8 cellular contexts compared by ENCODE assay signal in genomic region chr19:4534836-4535658, GRCh38. TPM values are rescaled to one million over a fixed set of nuclear protein-coding genes. Genes with fewer than 3 reads are reported as not detected.
DNase-seq lines count a peak whose midpoint lies in the region; ATAC-seq and TF ChIP-seq lines count a peak whose summit lies in the region.

A gene with protein sequence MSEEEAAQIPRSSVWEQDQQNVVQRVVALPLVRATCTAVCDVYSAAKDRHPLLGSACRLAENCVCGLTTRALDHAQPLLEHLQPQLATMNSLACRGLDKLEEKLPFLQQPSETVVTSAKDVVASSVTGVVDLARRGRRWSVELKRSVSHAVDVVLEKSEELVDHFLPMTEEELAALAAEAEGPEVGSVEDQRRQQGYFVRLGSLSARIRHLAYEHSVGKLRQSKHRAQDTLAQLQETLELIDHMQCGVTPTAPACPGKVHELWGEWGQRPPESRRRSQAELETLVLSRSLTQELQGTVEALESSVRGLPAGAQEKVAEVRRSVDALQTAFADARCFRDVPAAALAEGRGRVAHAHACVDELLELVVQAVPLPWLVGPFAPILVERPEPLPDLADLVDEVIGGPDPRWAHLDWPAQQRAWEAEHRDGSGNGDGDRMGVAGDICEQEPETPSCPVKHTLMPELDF (minus strand): TSS chr19:4535224. CDS start chr19:4534074, 1,150 bp downstream.

- peak within 1 kb of the TSS; percentile 90 for H2BK12ac ChIP-seq in neuronal stem cell (ENCODE audit: low read length)

- H3K4ac ChIP-seq in neuronal stem cell (ENCODE audit: low read length) = peak within 1 kb of the TSS; percentile 76

- peak within 1 kb of the TSS; percentile 85 for H2AFZ ChIP-seq in neuronal stem cell (ENCODE audit: low read length)

- DNase-seq in A673 (ENCODE audit: low spot score) (peak; percentile 92), HFF-Myc (ENCODE audit: extremely low read depth, low read depth) (peak; percentile 40), NCI-H82 treated with DMSO at 0.1 percent for 48 hours (lab: John Stamatoyannopoulos, UW; ENCODE audit: unreplicated experiment) (peak; percentile 58), germinal center (ENCODE audit: low spot score) (peak; percentile 86), neuronal stem cell (ENCODE audit: low spot score) (peak; percentile 85), upper lobe of right lung (peak; percentile 93), T1000 (lab: John Stamatoyannopoulos, UW) (no peak)
- peak; percentile 30 for DNase-seq in activated naive CD4-positive, alpha-beta T cell treated with Interleukin-2 at 50 U/mL for 16 hours

- CTCF ChIA-PET in A673 (lab: Charles Lee) = interaction anchor here (0.6 to 1.0 kb wide), 3 partner anchors 10 to 288 kb away, joined by 3 to 4 read pairs (median 3); partner anchors contain the start of gene YJU2

- TF ChIP-seq CTCF in A673 (conservative IDR thresholded peaks at IDR 0.05; ENCODE audit: low read depth, low read length) (no peak), HFF-Myc (IDR thresholded peaks at IDR 0.05; ENCODE audit: low read depth, low read length, missing control alignments) (no peak), upper lobe of right lung (IDR thresholded peaks at IDR 0.05) (no peak)

- H3K36me3 ChIP-seq in A673 (ENCODE audit: insufficient read depth, low read length, poor library complexity, severe bottlenecking) (no peaks in the 10 kb centered on the region), neuronal stem cell (replicated peaks in 1 of 2; ENCODE audit: control insufficient read depth in 2 of 2, insufficient read depth in 2 of 2, low read length in 2 of 2) (no peaks in the 10 kb centered on the region), upper lobe of right lung (no peaks in the 10 kb centered on the region)

- H3K4me3 ChIP-seq in A673 (ENCODE audit: low read depth, low read length, poor library complexity, severe bottlenecking) = peak within 1 kb of the TSS; percentile 45
- peak within 1 kb of the TSS; percentile 5; the same call in 1 of the 2 replicates for H3K4me3 ChIP-seq in HFF-Myc (replicated peaks; ENCODE audit: low read depth, low read length)
- H3K4me3 ChIP-seq in neuronal stem cell (ENCODE audit: low read length in 2 of 2) = peak within 1 kb of the TSS; percentile 37 to 74
- H3K4me3 ChIP-seq in upper lobe of right lung = peak within 1 kb of the TSS; percentile 35

- H2BK120ac ChIP-seq in neuronal stem cell (ENCODE audit: low read depth, low read length) = no peak within 1 kb of the TSS

- peak within 1 kb of the TSS; percentile 89 for H3K23ac ChIP-seq in neuronal stem cell (ENCODE audit: low read depth, low read length, poor library complexity)

- H3K9ac ChIP-seq in neuronal stem cell (ENCODE audit: low read depth, low read length, poor library complexity) = peak within 1 kb of the TSS; percentile 81

- H3K4me2 ChIP-seq in neuronal stem cell (ENCODE audit: insufficient read depth, low read length, poor library complexity, severe bottlenecking) = peak within 1 kb of the TSS; percentile 93

- POLR2A ChIA-PET in A673 (lab: Charles Lee; ENCODE audit: low non-redundant PET) = interaction anchor here (0.6 to 0.7 kb wide), 7 partner anchors 8 to 434 kb away, joined by 3 to 6 read pairs (median 4); partner anchors contain the start of genes HDGFL2, KDM4B and SHD

- H3K4me1 ChIP-seq in A673 (ENCODE audit: insufficient read depth, low read length, poor library complexity, severe bottlenecking) (peaks cover 16% of the 10 kb centered on the region), neuronal stem cell (ENCODE audit: control insufficient read depth in 2 of 2, insufficient read depth in 1 of 2, low read depth in 1 of 2, low read length in 2 of 2) (peaks cover 8 to 13% of the 10 kb centered on the region in 2 donors), upper lobe of right lung (peaks cover 14% of the 10 kb centered on the region)

- intact Hi-C loops in A673 (cut with micrococcal nuclease; ENCODE audit: unreplicated experiment) (no loop called here), upper lobe of right lung (cut with DNase I) (no loop called here)

- no CpG with 5 or more reads among the region's 49 CpGs for WGBS in neuronal stem cell (ENCODE audit: extremely low coverage in 2 of 2, insufficient read length in 2 of 2, insufficient replicate concordance in 1 of 2), 2 donors

- H4K8ac ChIP-seq in neuronal stem cell (ENCODE audit: low read depth, low read length) = peak within 1 kb of the TSS; percentile 70

- peak; percentile 80 for ATAC-seq in upper lobe of right lung

- peak within 1 kb of the TSS; percentile 91 for H2BK5ac ChIP-seq in neuronal stem cell (ENCODE audit: low read length)

- H3K79me1 ChIP-seq in neuronal stem cell (ENCODE audit: low read depth, low read length) = peaks cover 3% of the 10 kb centered on the region

- peak within 1 kb of the TSS; percentile 83 for H2BK15ac ChIP-seq in neuronal stem cell (ENCODE audit: low read length)

- peak within 1 kb of the TSS; percentile 99 for H2AK5ac ChIP-seq in neuronal stem cell (ENCODE audit: low read depth, low read length)

- H3K18ac ChIP-seq in neuronal stem cell (ENCODE audit: low read length) = peak within 1 kb of the TSS; percentile 96

- H3K14ac ChIP-seq in neuronal stem cell (ENCODE audit: low read length) = peak within 1 kb of the TSS; percentile 56

- H3K27me3 ChIP-seq in A673 (replicated peaks; ENCODE audit: insufficient read depth, low read depth, low read length, poor library complexity) (no peaks in the 10 kb centered on the region), neuronal stem cell (ENCODE audit: control insufficient read depth in 3 of 3, insufficient read depth in 3 of 3, low read depth in 1 of 3, low read length in 3 of 3) (peaks cover 0 to 9% (median 7%) of the 10 kb centered on the region in 3 experiments), upper lobe of right lung (no peaks in the 10 kb centered on the region)

- BruUV-seq in A673 (replicated peaks; lab: Mats Ljungman, UMichigan) = no TSS peak

- no peaks in the 10 kb centered on the region for H3K9me3 ChIP-seq in A673 (ENCODE audit: low read depth, low read length, poor library complexity, severe bottlenecking)
- H3K9me3 ChIP-seq in neuronal stem cell (replicated peaks in 1 of 2; ENCODE audit: control insufficient read depth in 2 of 2, insufficient read depth in 1 of 2, low read depth in 1 of 2, low read length in 2 of 2) = no peaks in the 10 kb centered on the region
- H3K9me3 ChIP-seq in upper lobe of right lung = no peaks in the 10 kb centered on the region

- H3K27ac ChIP-seq in A673 (ENCODE audit: low read depth, low read length, poor library complexity, severe bottlenecking) = peak within 1 kb of the TSS; percentile 72
- no peak within 1 kb of the TSS for H3K27ac ChIP-seq in neuronal stem cell (replicated peaks; ENCODE audit: low read length)
- peak within 1 kb of the TSS; percentile 51 for H3K27ac ChIP-seq in upper lobe of right lung

- no peak within 1 kb of the TSS for H4K91ac ChIP-seq in neuronal stem cell (ENCODE audit: low read depth, low read length, poor library complexity)

RNA-seq across cellular contexts. Expression of the gene that starts here (rescaled TPM):
- total RNA-seq in A673 (2021) = 3.0 and 6.8 TPM in 2 replicates
- 2.9 TPM for polyA plus RNA-seq in neuronal stem cell (2013, experiment 1 of 2)
- polyA plus RNA-seq in neuronal stem cell (2013, experiment 2 of 2) = 2.9 TPM
- total RNA-seq in upper lobe of right lung = 17.2 TPM

Comparison
In these comparisons a context has a peak if more than half of its experiments do, and no peak if none do; other contexts are left out.
1. H3K4me3 ChIP-seq: peak in every context shown above with its lines; median percentile 56 in neuronal stem cell; 45 in A673; 35 in upper lobe of right lung; 5 in HFF-Myc.